ENCODE assay signal across 24 cellular contexts in genomic region chr7:137254766-137255165, GRCh38.
"Had no signal": no experiment of that assay in that cellular context is flagged by ENCODE, and none has a peak within 500 bp of the region (broad histone marks: within the 10 kb centered on the region; RNA-seq: fewer than 3 reads in every experiment).

No MANE protein-coding gene starts in this region.

- H3K36me3 ChIP-seq: colonic mucosa, esophagus muscularis mucosa, gastrocnemius medialis, gastroesophageal sphincter had no signal

- ATAC-seq: effector memory CD8-positive, alpha-beta T cell; esophagus mucosa; foreskin keratinocyte; gastrocnemius medialis; gastroesophageal sphincter; heart left ventricle; heart right ventricle had no signal

- H3K4me3 ChIP-seq: colonic mucosa, coronary artery, dorsolateral prefrontal cortex, esophagus muscularis mucosa, esophagus squamous epithelium, gastrocnemius medialis, gastroesophageal sphincter, heart left ventricle, heart right ventricle had no signal

- H3K4me1 ChIP-seq: colonic mucosa, esophagus muscularis mucosa, esophagus squamous epithelium, foreskin keratinocyte, gastrocnemius medialis, gastroesophageal sphincter, heart left ventricle, heart right ventricle had no signal

- H3K9me3 ChIP-seq: colonic mucosa, esophagus muscularis mucosa, esophagus squamous epithelium, gastrocnemius medialis, gastroesophageal sphincter, heart left ventricle, heart right ventricle had no signal

- H3K27me3 ChIP-seq: colonic mucosa, dorsolateral prefrontal cortex, esophagus muscularis mucosa, esophagus squamous epithelium, foreskin keratinocyte, gastrocnemius medialis, gastroesophageal sphincter, heart left ventricle, heart right ventricle had no signal

- DNase-seq: colonic mucosa; cortex of kidney; dermis blood vessel endothelial cell; dorsolateral prefrontal cortex; effector CD4-positive, alpha-beta T cell; effector CD8-positive, alpha-beta T cell; effector memory CD4-positive, alpha-beta T cell; effector memory CD8-positive, alpha-beta T cell; endodermal cell; erythroblast; esophagus squamous epithelium; foreskin fibroblast; foreskin keratinocyte; foreskin melanocyte; gastrocnemius medialis; glutamatergic neuron; head of caudate nucleus; heart left ventricle; heart right ventricle had no signal

- H3K27ac ChIP-seq: colonic mucosa, coronary artery, dorsolateral prefrontal cortex, epithelial cell of prostate, esophagus muscularis mucosa, esophagus squamous epithelium, foreskin keratinocyte, gastrocnemius medialis, gastroesophageal sphincter, heart left ventricle, heart right ventricle had no signal
